1 cellular context compared by ENCODE assay signal in the genomic region with DNA sequence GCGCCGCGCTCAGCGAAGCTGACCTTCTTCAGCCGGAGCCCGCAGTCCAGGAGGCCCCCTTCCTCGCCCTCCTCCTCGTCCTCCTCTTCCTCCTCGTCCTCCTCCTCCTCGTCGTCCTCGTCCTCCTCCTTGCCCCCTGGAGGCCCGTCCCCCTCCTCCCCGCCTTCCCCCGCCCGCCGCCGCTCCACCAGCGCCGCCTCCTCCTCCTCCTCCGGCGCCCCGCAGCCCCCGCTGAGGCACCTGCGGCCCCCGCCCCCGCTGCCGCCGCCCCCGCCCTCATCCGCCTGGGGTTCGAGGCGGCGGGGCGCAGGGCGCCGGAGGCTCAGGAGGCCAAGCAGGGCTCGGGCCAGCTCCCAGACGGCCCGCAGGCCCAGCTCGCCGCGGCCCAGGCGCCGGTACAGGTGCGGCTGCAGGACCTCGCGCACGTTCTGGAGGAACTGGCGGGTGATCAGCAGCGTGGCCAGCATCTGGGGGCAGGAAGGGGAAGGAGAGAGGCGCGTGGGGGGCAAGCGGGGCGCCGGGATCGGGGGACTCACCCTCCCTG.
TF ChIP-seq lines count a peak whose summit lies in the region.

No MANE protein-coding gene starts in this region.

TF ChIP-seq in endothelial cell of umbilical vein, 7 proteins besides CTCF, POLR2A, EP300 and RAD21:
- TF ChIP-seq EZH2 (IDR thresholded peaks at IDR 0.05; ENCODE audit: borderline replicate concordance, low read depth, low read length, severe bottlenecking) (no peak), MYC (IDR thresholded peaks at IDR 0.05; ENCODE audit: low read depth, low read length) (no peak), GATA2 (IDR thresholded peaks at IDR 0.05; ENCODE audit: insufficient read depth, insufficient read length, low read depth, low read length) (no peak), JUN (IDR thresholded peaks at IDR 0.05; ENCODE audit: borderline replicate concordance, insufficient read depth, insufficient read length, low read depth) (no peak), MAX (IDR thresholded peaks at IDR 0.05; ENCODE audit: insufficient read depth, insufficient read length) (no peak), POLR2AphosphoS5 (IDR thresholded peaks at IDR 0.05; ENCODE audit: insufficient read depth, low read depth, low read length) (no peak), FOS (IDR thresholded peaks at IDR 0.05; ENCODE audit: borderline replicate concordance, insufficient read depth, low read length) (no peak)
